Comparison of ENCODE assay signal across 1 cellular context in the genomic region with DNA sequence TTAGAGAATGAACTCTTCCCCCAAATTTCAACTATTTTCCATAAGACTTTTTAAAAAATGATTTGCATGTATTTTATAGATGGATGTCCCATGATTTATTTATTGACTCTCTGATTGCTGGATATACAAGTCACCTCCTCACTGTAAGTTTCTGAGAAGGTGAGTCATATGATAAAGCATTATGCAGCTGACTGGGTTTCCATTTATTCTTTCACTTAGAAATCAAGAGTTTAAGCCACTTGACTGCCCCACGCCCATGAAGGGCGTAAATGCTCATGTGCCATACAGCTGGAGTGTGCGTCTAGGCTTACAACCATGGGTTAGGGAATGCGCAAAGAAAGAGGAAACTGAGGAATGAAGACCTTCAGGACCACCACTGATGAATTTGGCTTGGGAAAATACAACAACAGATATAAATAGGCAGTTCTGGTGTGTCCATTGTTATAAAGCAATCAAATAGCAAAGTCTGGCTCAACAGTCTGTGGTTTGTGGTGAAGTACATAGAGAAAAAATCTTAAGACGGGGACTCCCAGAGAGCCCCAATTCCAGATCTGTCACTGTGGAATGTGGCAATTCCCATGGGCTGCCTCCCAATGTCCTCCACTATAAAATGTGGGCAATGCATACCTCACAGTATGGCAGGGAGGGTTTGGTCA.
TF ChIP-seq lines count a peak whose summit lies in the region.

No MANE protein-coding gene starts in this region.

TF ChIP-seq in IMR-90, 13 proteins besides CTCF, POLR2A, EP300 and RAD21 (continued from another document):
- TF ChIP-seq MAZ (IDR thresholded peaks at IDR 0.05; ENCODE audit: borderline replicate concordance, low read depth, low read length) (no peak), SMC3 (IDR thresholded peaks at IDR 0.05; ENCODE audit: low read depth, low read length) (no peak)
